ENCODE assay signal across 13 cellular contexts in the genomic region with DNA sequence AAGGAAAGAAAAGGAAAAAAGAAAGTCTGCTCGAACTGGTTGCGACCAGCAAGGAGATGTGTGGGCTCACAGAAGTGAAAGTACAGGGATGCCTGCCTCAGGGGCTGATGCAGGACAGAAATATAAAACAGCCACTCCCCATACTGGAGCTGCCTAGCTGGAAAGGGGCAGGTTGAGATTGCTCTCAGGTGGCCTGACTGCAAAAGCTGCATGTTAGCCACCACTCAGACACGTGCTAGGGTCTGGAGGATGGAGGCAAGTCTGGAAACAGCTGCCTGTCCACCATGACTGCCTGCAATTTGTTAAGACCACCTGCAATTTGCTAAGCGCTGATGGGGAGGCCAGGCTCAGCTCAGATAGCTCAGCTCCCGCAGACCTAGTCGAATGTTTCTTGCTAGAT. TPM values are rescaled to one million over a fixed set of nuclear protein-coding genes. Genes with fewer than 3 reads are reported as not detected.
"Had no signal": no experiment of that assay in that cellular context is flagged by ENCODE, and none has a peak within 500 bp of the region (broad histone marks: within the 10 kb centered on the region; RNA-seq: fewer than 3 reads in every experiment).

No MANE protein-coding gene starts in this region.

- H3K9me3 ChIP-seq: SK-N-SH, tibial artery had no signal

- H3K27me3 ChIP-seq: right atrium auricular region had no signal

- H3K4me1 ChIP-seq: parathyroid adenoma had no signal

- H3K27ac ChIP-seq: epithelial cell of prostate, parathyroid adenoma, right atrium auricular region had no signal

- H3K9ac ChIP-seq: parathyroid adenoma had no signal

- H3K79me2 ChIP-seq: parathyroid adenoma had no signal

- H3K4me3 ChIP-seq: lung, right atrium auricular region, smooth muscle cell, tibial artery had no signal

- DNase-seq: activated CD4-positive, alpha-beta T cell treated with anti-CD3 and anti-CD28 coated beads, Interleukin-2, amount 10 ng/mL, durations not matched to agents 24 days and 14 days; activated naive CD4-positive, alpha-beta T cell treated with anti-CD3 and anti-CD28 coated beads, Interleukin-2, amount 50 U/mL, for 16 hours; central memory CD4-positive, alpha-beta T cell; effector memory CD8-positive, alpha-beta T cell; SK-N-SH; T-helper 1 cell; tibial artery had no signal

- H3K4me2 ChIP-seq: smooth muscle cell had no signal

- ATAC-seq: effector memory CD8-positive, alpha-beta T cell; stimulated activated memory B cell treated with anti-CD40 and anti-IgM and Interleukin-4, amounts not matched to agents 10 μg/mL and 1 μg/mL and 100 μg/mL, for 72 hours had no signal

- H3K36me3 ChIP-seq: right atrium auricular region, tibial artery had no signal

RNA-seq across cellular contexts. Expression of a gene that starts 17.9 kb away (rescaled TPM):
- total RNA-seq: activated CD4-positive, alpha-beta T cell treated with anti-CD3 and anti-CD28 coated beads, Interleukin-2, amount 10 ng/mL, durations not matched to agents 24 days and 14 days had no signal
